In genomic region chrX:119648421-119648775, GRCh38 we compare ENCODE assay signal across 11 cellular contexts. TPM values are rescaled to one million over a fixed set of nuclear protein-coding genes. Genes with fewer than 3 reads are reported as not detected.
DNase-seq lines count a peak whose midpoint lies in the region; ATAC-seq and TF ChIP-seq lines count a peak whose summit lies in the region.
"Had no signal": no experiment of that assay in that cellular context is flagged by ENCODE, and none has a peak within 500 bp of the region (broad histone marks: within the 10 kb centered on the region; RNA-seq: fewer than 3 reads in every experiment).

No MANE protein-coding gene starts in this region.

- H3K36me3 ChIP-seq in MM.1S (replicated peaks; ENCODE audit: insufficient read depth, low read length): peaks cover 7% of the 10 kb centered on the region; the same call in 1 of the 2 replicates

- peaks cover 0 to 1% (median 0%) of the 10 kb centered on the region in 6 donors for H3K9me3 Mint-ChIP-seq in immature natural killer cell

- no peaks in the 10 kb centered on the region for H4K20me1 ChIP-seq in MM.1S (ENCODE audit: insufficient read depth, low read length)

- peak overlapping the region; percentile 33 for H3K4me2 ChIP-seq in MM.1S (ENCODE audit: low read depth, low read length)

- H3K27ac ChIP-seq in MM.1S (ENCODE audit: low read length): peak overlapping the region; percentile 86
- H3K27ac ChIP-seq: HL-60 had no signal

- no peaks in the 10 kb centered on the region for H3K27me3 ChIP-seq in MM.1S (replicated peaks; ENCODE audit: insufficient read depth, low read length)

- ATAC-seq in GM18867 (IDR thresholded peaks at IDR 0.05; ENCODE audit: unreplicated experiment): peak; percentile 26
- ATAC-seq in GM21515 (IDR thresholded peaks at IDR 0.05; ENCODE audit: unreplicated experiment): peak; percentile 5
- ATAC-seq: sciatic nerve had no signal

- peak overlapping the region; percentile 20; the same call in 1 of the 2 replicates for H3K9ac ChIP-seq in MM.1S (ENCODE audit: low read length)

- TF ChIP-seq CTCF in MM.1S (IDR thresholded peaks at IDR 0.05; ENCODE audit: low read length): no peak

- no peaks in the 10 kb centered on the region for H3K9me2 ChIP-seq in MM.1S (replicated peaks; ENCODE audit: insufficient read depth, low read length)

- H2AFZ ChIP-seq in MM.1S (ENCODE audit: low read length): no peak overlapping the region

- peaks cover 0 to 31% (median 7%) of the 10 kb centered on the region in 3 donors for H3K36me3 Mint-ChIP-seq in immature natural killer cell

- peaks cover 17 to 26% of the 10 kb centered on the region in 2 donors for H3K4me1 Mint-ChIP-seq in immature natural killer cell

- peaks cover 34% of the 10 kb centered on the region for H3F3A ChIP-seq in MM.1S (ENCODE audit: insufficient read depth, low read length)

- DNase-seq in MM.1S (peak; percentile 21), immature natural killer cell (peak in 1 of 3 donors; percentile 11), DMS114 treated with DMSO at 0.1 percent for 48 hours (lab: John Stamatoyannopoulos, UW; ENCODE audit: unreplicated experiment) (no peak), NCI-H446 treated with DMSO at 0.1 percent for 48 hours (lab: John Stamatoyannopoulos, UW) (no peak), T-helper 9 cell (no peak)
- DNase-seq: GOT3, NCI-H510A treated with DMSO at 0.1 percent for 48 hours had no signal

- peaks cover 69% of the 10 kb centered on the region for H3K79me2 ChIP-seq in MM.1S (ENCODE audit: low read length)

- H3K27ac Mint-ChIP-seq in immature natural killer cell: peak overlapping the region in 5 of 6 donors; percentile 78 to 86 (median 83)

- peak overlapping the region in 1 of 5 donors; percentile 19 for H3K4me3 Mint-ChIP-seq in immature natural killer cell

- no peak overlapping the region for H3K4me3 ChIP-seq in MM.1S (ENCODE audit: low read length)

- H3K9me3 ChIP-seq in MM.1S (replicated peaks; ENCODE audit: insufficient read depth, low read length): no peaks in the 10 kb centered on the region

- H3K4me1 ChIP-seq in MM.1S (ENCODE audit: low read length): peaks cover 45% of the 10 kb centered on the region

- peaks cover 0 to 1% (median 0%) of the 10 kb centered on the region in 3 donors for H3K27me3 Mint-ChIP-seq in immature natural killer cell (ENCODE audit: low read depth in 3 of 3)

RNA-seq across cellular contexts. Expression of gene NKRF, which starts 42.2 kb away (rescaled TPM):
- polyA plus RNA-seq in immature natural killer cell: 1 to 10 TPM; 2.4 to 4.2 (median 2.6) TPM

RNA-seq across cellular contexts. Expression of gene SEPTIN6, which starts 44.6 kb away (rescaled TPM):
- 100 to 1,000 TPM; 104 to 244 (median 139) TPM for polyA plus RNA-seq in immature natural killer cell
